8 cellular contexts compared by ENCODE assay signal in the genomic region with DNA sequence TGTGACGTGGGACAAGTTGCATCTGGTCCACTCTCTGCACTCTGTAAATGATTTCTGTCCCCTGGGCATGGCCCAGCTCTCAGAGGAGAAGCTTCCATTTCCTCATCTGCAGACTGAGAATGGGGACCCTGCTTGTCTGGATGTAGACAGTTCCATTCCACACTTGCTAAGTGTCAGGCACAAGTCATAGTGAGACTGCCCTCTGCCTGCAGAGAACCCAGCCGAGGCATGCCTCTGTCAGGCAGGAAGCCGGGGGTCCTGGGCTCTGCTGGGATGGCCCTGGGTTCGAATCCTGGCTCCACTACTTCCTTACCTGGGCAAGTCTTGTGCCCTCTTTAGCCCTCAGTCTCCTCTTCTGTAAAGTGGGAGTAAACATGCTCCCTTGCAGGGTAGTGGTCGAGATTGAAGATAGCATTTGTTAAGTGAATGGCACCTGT. TPM values are rescaled to one million over a fixed set of nuclear protein-coding genes. Genes with fewer than 3 reads are reported as not detected.
DNase-seq lines count a peak whose midpoint lies in the region; ATAC-seq, FAIRE-seq and TF ChIP-seq lines count a peak whose summit lies in the region.

No MANE protein-coding gene starts in this region.

- peaks cover 44% of the 10 kb centered on the region for H3K4me1 Mint-ChIP-seq in activated CD4-positive, alpha-beta T cell treated with anti-CD3 and anti-CD28 coated beads for 36 hours
- peaks cover 40% of the 10 kb centered on the region for H3K4me1 Mint-ChIP-seq in activated naive CD4-positive, alpha-beta T cell treated with anti-CD3 and anti-CD28 coated beads, Interleukin-2, amount 10 ng/mL, durations not matched to agents 7 days and 5 days
- peaks cover 14% of the 10 kb centered on the region for H3K4me1 Mint-ChIP-seq in WTC11

- POLR2A ChIA-PET in activated CD4-positive, alpha-beta T cell treated with anti-CD3 and anti-CD28 coated beads for 36 hours (lab: Charles Lee) = no interaction called here
- POLR2A ChIA-PET in WTC11 (lab: Charles Lee) = no interaction called here

- ATAC-seq in activated CD4-positive, alpha-beta T cell treated with anti-CD3 and anti-CD28 coated beads for 36 hours = peak; percentile 6
- ATAC-seq in HG03064 (IDR thresholded peaks at IDR 0.05; ENCODE audit: low read depth, unreplicated experiment) (peak; percentile 18), WTC11 (no peak)

- CTCF ChIA-PET in activated CD4-positive, alpha-beta T cell treated with anti-CD3 and anti-CD28 coated beads for 36 hours (lab: Charles Lee) = interaction anchor here (0.9 to 3.7 kb wide), 5 partner anchors 10 to 260 kb away, joined by 3 to 34 read pairs (median 3); no protein-coding TSS in a partner anchor
- CTCF ChIA-PET in activated naive CD4-positive, alpha-beta T cell treated with anti-CD3 and anti-CD28 coated beads, Interleukin-2, amount 10 ng/mL, durations not matched to agents 7 days and 5 days (lab: Charles Lee) = interaction anchor here (0.8 to 1.5 kb wide), 5 partner anchors 9 to 245 kb away, joined by 3 to 19 read pairs (median 3); a partner anchor contains a TSS
- CTCF ChIA-PET in WTC11 (lab: Charles Lee) = interaction anchor here (0.7 to 1.0 kb wide), 2 partner anchors 13 to 169 kb away, joined by 3 to 5 read pairs; no protein-coding TSS in a partner anchor

- H3K36me3 ChIP-seq in mesenchymal stem cell (ENCODE audit: control insufficient read depth in 1 of 2, insufficient read depth in 2 of 2, low read depth in 1 of 2, low read length in 2 of 2) = peaks cover 28% of the 10 kb centered on the region in 2 experiments

- FAIRE-seq in HTR-8/SVneo (lab: Jason Lieb, UNC) = no peak

- H3K79me1 ChIP-seq in mesenchymal stem cell (replicated peaks; ENCODE audit: low read length, poor library complexity, severe bottlenecking) = peaks cover 10% of the 10 kb centered on the region

- peak; percentile 74 for DNase-seq in activated CD4-positive, alpha-beta T cell treated with anti-CD3 and anti-CD28 coated beads for 36 hours
- DNase-seq in activated CD4-positive, alpha-beta T cell treated with anti-CD3 and anti-CD28 coated beads, Interleukin-2, amount 50 U/mL, for 4 hours = no peak
- DNase-seq in activated naive CD4-positive, alpha-beta T cell treated with anti-CD3 and anti-CD28 coated beads, Interleukin-2, amount 10 ng/mL, durations not matched to agents 7 days and 5 days = peak; percentile 42
- DNase-seq in mesenchymal stem cell = peak; percentile 41
- DNase-seq in WTC11 (ENCODE audit: low spot score) = no peak
- DNase-seq in HTR-8/SVneo (ENCODE audit: insufficient read length, low spot score) = no peak
- DNase-seq in Kasumi-1 (lab: John Stamatoyannopoulos, UW) = no peak

- peak overlapping the region; percentile 94 for H3K27ac Mint-ChIP-seq in activated CD4-positive, alpha-beta T cell treated with anti-CD3 and anti-CD28 coated beads for 36 hours
- peak overlapping the region; percentile 91 for H3K27ac Mint-ChIP-seq in activated naive CD4-positive, alpha-beta T cell treated with anti-CD3 and anti-CD28 coated beads, Interleukin-2, amount 10 ng/mL, durations not matched to agents 7 days and 5 days
- H3K27ac Mint-ChIP-seq in WTC11 = no peak overlapping the region

- H2BK120ac ChIP-seq in mesenchymal stem cell (ENCODE audit: low read depth, low read length) = peak overlapping the region; percentile 12

- no peaks in the 10 kb centered on the region for H3K9me3 Mint-ChIP-seq in activated CD4-positive, alpha-beta T cell treated with anti-CD3 and anti-CD28 coated beads for 36 hours (ENCODE audit: low read depth)
- H3K9me3 Mint-ChIP-seq in activated naive CD4-positive, alpha-beta T cell treated with anti-CD3 and anti-CD28 coated beads, Interleukin-2, amount 10 ng/mL, durations not matched to agents 7 days and 5 days = peaks cover 1% of the 10 kb centered on the region
- peaks cover 3% of the 10 kb centered on the region; the same call in 1 of the 2 replicates for H3K9me3 Mint-ChIP-seq in WTC11

- peak overlapping the region; percentile 97 for H3K9ac ChIP-seq in mesenchymal stem cell (ENCODE audit: low read length)

- H3K4me3 ChIP-seq in mesenchymal stem cell (ENCODE audit: insufficient read depth in 1 of 2, low read depth in 1 of 2, low read length in 2 of 2) = peak overlapping the region in 1 of 2 experiments; percentile 99

- no peak for TF ChIP-seq CTCF in WTC11 (IDR thresholded peaks at IDR 0.05)

- H2AFZ ChIP-seq in mesenchymal stem cell (ENCODE audit: low read depth, low read length) = no peak overlapping the region

- peak overlapping the region; percentile 11 to 59 for H2BK12ac ChIP-seq in mesenchymal stem cell (ENCODE audit: low read length in 2 of 2)

- WGBS in mesenchymal stem cell = 79% methylated on average over 5 of the region's 5 CpGs

- intact Hi-C loops in activated CD4-positive, alpha-beta T cell treated with anti-CD3 and anti-CD28 coated beads for 36 hours (cut with DNase I, micrococcal nuclease) = loop anchor here (1.0 to 2.0 kb wide), 9 partner anchors 13 to 263 kb away; a partner anchor contains a TSS

- H3K18ac ChIP-seq in mesenchymal stem cell (ENCODE audit: low read depth in 1 of 2, low read length in 2 of 2) = peak overlapping the region; percentile 9 to 47

- peaks cover 57% of the 10 kb centered on the region for H3K4me1 ChIP-seq in mesenchymal stem cell (ENCODE audit: control insufficient read depth, insufficient read depth, low read depth, low read length)

- peak overlapping the region; percentile 67 for H2AK5ac ChIP-seq in mesenchymal stem cell (ENCODE audit: low read length, severe bottlenecking)

- no peak overlapping the region for H3K14ac ChIP-seq in mesenchymal stem cell (ENCODE audit: low read length in 2 of 2)

- no peaks in the 10 kb centered on the region for H3K27me3 ChIP-seq in mesenchymal stem cell (ENCODE audit: control insufficient read depth in 1 of 2, insufficient read depth in 1 of 2, low read length in 2 of 2)

- H4K91ac ChIP-seq in mesenchymal stem cell (ENCODE audit: low read length) = peak overlapping the region; percentile 45

- no peaks in the 10 kb centered on the region for H3K9me3 ChIP-seq in mesenchymal stem cell (ENCODE audit: control insufficient read depth, low read length)

- no peak overlapping the region for H2BK15ac ChIP-seq in mesenchymal stem cell (ENCODE audit: low read depth, poor library complexity, severe bottlenecking)

- peak overlapping the region in 1 of 2 experiments; percentile 56 for H3K4ac ChIP-seq in mesenchymal stem cell (ENCODE audit: low read depth in 1 of 2, low read length in 2 of 2)

- peaks cover 45% of the 10 kb centered on the region for H3K36me3 Mint-ChIP-seq in activated CD4-positive, alpha-beta T cell treated with anti-CD3 and anti-CD28 coated beads for 36 hours (ENCODE audit: low read depth)
- peaks cover 23% of the 10 kb centered on the region for H3K36me3 Mint-ChIP-seq in activated naive CD4-positive, alpha-beta T cell treated with anti-CD3 and anti-CD28 coated beads, Interleukin-2, amount 10 ng/mL, durations not matched to agents 7 days and 5 days
- peaks cover 19% of the 10 kb centered on the region for H3K36me3 Mint-ChIP-seq in WTC11

- H3K4me2 ChIP-seq in mesenchymal stem cell (ENCODE audit: low read length, poor library complexity, severe bottlenecking) = no peak overlapping the region

- peaks cover 4% of the 10 kb centered on the region for H3K27me3 Mint-ChIP-seq in activated CD4-positive, alpha-beta T cell treated with anti-CD3 and anti-CD28 coated beads for 36 hours
- H3K27me3 Mint-ChIP-seq in activated naive CD4-positive, alpha-beta T cell treated with anti-CD3 and anti-CD28 coated beads, Interleukin-2, amount 10 ng/mL, durations not matched to agents 7 days and 5 days = peaks cover 4% of the 10 kb centered on the region
- H3K27me3 Mint-ChIP-seq in WTC11 (ENCODE audit: low read depth) = peaks cover 12% of the 10 kb centered on the region

- peak overlapping the region; percentile 45 for H4K8ac ChIP-seq in mesenchymal stem cell (ENCODE audit: low read length)

- no peak overlapping the region for H2BK5ac ChIP-seq in mesenchymal stem cell (ENCODE audit: low read depth, low read length, poor library complexity, severe bottlenecking)

- peak overlapping the region; percentile 98 for H3K4me3 Mint-ChIP-seq in activated CD4-positive, alpha-beta T cell treated with anti-CD3 and anti-CD28 coated beads for 36 hours
- peak overlapping the region; percentile 93 for H3K4me3 Mint-ChIP-seq in activated naive CD4-positive, alpha-beta T cell treated with anti-CD3 and anti-CD28 coated beads, Interleukin-2, amount 10 ng/mL, durations not matched to agents 7 days and 5 days
- H3K4me3 Mint-ChIP-seq in WTC11 = no peak overlapping the region

- H3K23ac ChIP-seq in mesenchymal stem cell (ENCODE audit: low read length in 2 of 2) = no peak overlapping the region

- H3K27ac ChIP-seq in mesenchymal stem cell (ENCODE audit: low read length, poor library complexity, severe bottlenecking) = peak overlapping the region; percentile 69

TF ChIP-seq in WTC11, 78 proteins besides CTCF, POLR2A, EP300 and RAD21:
- no peak for TF ChIP-seq HMGA2 (CRISPR knock-in tag; IDR thresholded peaks at IDR 0.05)
- TF ChIP-seq GTF2I (CRISPR knock-in tag; conservative IDR thresholded peaks at IDR 0.05) = no peak
- TF ChIP-seq CBFB (CRISPR knock-in tag; IDR thresholded peaks at IDR 0.05; ENCODE audit: low read depth) = no peak
- no peak for TF ChIP-seq FOXK1 (CRISPR knock-in tag; IDR thresholded peaks at IDR 0.05)

RNA-seq across cellular contexts. Expression of a gene that starts 4.1 kb away (rescaled TPM):
- total RNA-seq in activated CD4-positive, alpha-beta T cell treated with anti-CD3 and anti-CD28 coated beads for 36 hours = 100 to 1,000 TPM; 122 to 123 TPM
- polyA plus RNA-seq in mesenchymal stem cell (2013, experiment 1 of 2) = 25.0 TPM
- polyA plus RNA-seq in mesenchymal stem cell (2013, experiment 2 of 2) = 24.1 TPM
- 33.7 to 39.7 TPM (median 35.3 TPM) in 3 replicates for total RNA-seq in WTC11 (2021)

RNA-seq across cellular contexts. Expression of a gene that starts 35.4 kb away (rescaled TPM):
- total RNA-seq in activated CD4-positive, alpha-beta T cell treated with anti-CD3 and anti-CD28 coated beads for 36 hours = 1 to 10 TPM; 1.5 to 1.7 TPM
- polyA plus RNA-seq in mesenchymal stem cell (2013, experiment 1 of 2) = 3.2 TPM
- 3.2 TPM for polyA plus RNA-seq in mesenchymal stem cell (2013, experiment 2 of 2)
- 10.1 to 11.2 TPM (median 11.1 TPM) in 3 replicates for total RNA-seq in WTC11 (2021)

Comparison
In these comparisons a context has a peak if more than half of its experiments do, and no peak if none do; other contexts are left out.
1. DNase-seq: peak in activated CD4-positive, alpha-beta T cell treated with anti-CD3 and anti-CD28 coated beads for 36 hours (single experiment), activated naive CD4-positive, alpha-beta T cell treated with anti-CD3 and anti-CD28 coated beads, Interleukin-2, amount 10 ng/mL, durations not matched to agents 7 days and 5 days (single experiment) and mesenchymal stem cell (single experiment); none in activated CD4-positive, alpha-beta T cell treated with anti-CD3 and anti-CD28 coated beads, Interleukin-2, amount 50 U/mL, for 4 hours (0 of 2), WTC11 (single experiment), HTR-8/SVneo (single experiment) and Kasumi-1 (0 of 2).